12 cellular contexts compared by ENCODE assay signal in the genomic region with DNA sequence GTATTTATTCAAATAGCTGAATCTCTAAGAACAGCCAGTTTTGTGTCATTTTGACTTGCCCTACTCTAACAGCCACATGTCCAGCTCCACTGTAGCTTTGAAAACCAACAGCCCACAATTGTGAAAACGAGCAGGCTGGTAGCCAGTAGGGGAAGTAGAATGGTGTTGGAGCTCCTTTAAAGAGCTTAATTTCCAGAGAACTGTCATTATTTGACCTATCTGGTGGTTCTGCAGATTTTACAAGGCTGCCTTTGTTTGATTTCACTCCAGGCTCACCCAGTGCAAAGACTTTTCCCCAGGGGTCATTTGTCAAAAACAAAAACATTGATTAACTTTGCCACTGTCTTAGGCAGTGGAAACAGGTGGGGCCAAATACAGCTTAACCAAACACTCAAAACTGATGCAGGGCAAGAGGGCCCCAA. TPM values are rescaled to one million over a fixed set of nuclear protein-coding genes. Genes with fewer than 3 reads are reported as not detected.
DNase-seq lines count a peak whose midpoint lies in the region; ATAC-seq, FAIRE-seq and TF ChIP-seq lines count a peak whose summit lies in the region.
"Had no signal": no experiment of that assay in that cellular context is flagged by ENCODE, and none has a peak within 500 bp of the region (broad histone marks: within the 10 kb centered on the region; RNA-seq: fewer than 3 reads in every experiment).

No MANE protein-coding gene starts in this region.

- no peak overlapping the region for H3K4me3 ChIP-seq in HL-60 (replicated peaks; ENCODE audit: insufficient read depth, low read length)
- no peak overlapping the region for H3K4me3 ChIP-seq in kidney (ENCODE audit: low read length in 2 of 2)
- H3K4me3 ChIP-seq in smooth muscle cell = no peak overlapping the region
- no peak overlapping the region for H3K4me3 ChIP-seq in esophagus squamous epithelium
- H3K4me3 ChIP-seq: lower lobe of right lung had no signal

- H3K9me3 ChIP-seq in kidney (ENCODE audit: control insufficient read depth in 1 of 2, low read length in 2 of 2) (peaks cover 0 to 5% of the 10 kb centered on the region in 2 donors), smooth muscle cell (replicated peaks; ENCODE audit: low read depth) (no peaks in the 10 kb centered on the region), esophagus squamous epithelium (peaks cover 0 to 9% (median 0%) of the 10 kb centered on the region in 3 donors)
- H3K9me3 ChIP-seq: lower lobe of right lung had no signal

- peak overlapping the region in 1 of 2 donors; percentile 1 for H3K9ac ChIP-seq in kidney (ENCODE audit: low read length in 2 of 2)
- H3K9ac ChIP-seq in smooth muscle cell (ENCODE audit: low read depth) = no peak overlapping the region

- H3K27ac ChIP-seq in HL-60 (replicated peaks) (peak overlapping the region; percentile 50), kidney (ENCODE audit: low read depth in 2 of 2, low read length in 2 of 2) (peak overlapping the region; percentile 2 to 11), smooth muscle cell (ENCODE audit: low read depth) (peak overlapping the region; percentile 97), esophagus squamous epithelium (peak overlapping the region in 2 of 4 donors; percentile 59 to 98)
- H3K27ac ChIP-seq: lower lobe of right lung had no signal

- H2AFZ ChIP-seq in smooth muscle cell (ENCODE audit: low read depth) = peak overlapping the region; percentile 38

- no peak for FAIRE-seq in kidney (lab: Jason Lieb, UNC)

- H3K36me3 ChIP-seq in kidney (ENCODE audit: control insufficient read depth in 1 of 2, insufficient read depth in 2 of 2, low read length in 2 of 2) = no peaks in the 10 kb centered on the region
- no peaks in the 10 kb centered on the region for H3K36me3 ChIP-seq in smooth muscle cell (ENCODE audit: low read depth)
- H3K36me3 ChIP-seq in esophagus squamous epithelium = no peaks in the 10 kb centered on the region
- H3K36me3 ChIP-seq: lower lobe of right lung had no signal

- peaks cover 0 to 8% of the 10 kb centered on the region in 2 donors for H3K4me1 ChIP-seq in kidney (ENCODE audit: control insufficient read depth in 1 of 2, insufficient read depth in 1 of 2, low read depth in 1 of 2, low read length in 2 of 2)
- peaks cover 26% of the 10 kb centered on the region for H3K4me1 ChIP-seq in smooth muscle cell (ENCODE audit: low read depth)
- H3K4me1 ChIP-seq in esophagus squamous epithelium = peaks cover 4 to 43% (median 17%) of the 10 kb centered on the region in 3 donors

- H3K27me3 ChIP-seq in HL-60 (ENCODE audit: insufficient read depth, poor library complexity, severe bottlenecking) (no peaks in the 10 kb centered on the region), smooth muscle cell (ENCODE audit: low read depth) (no peaks in the 10 kb centered on the region), esophagus squamous epithelium (no peaks in the 10 kb centered on the region)

- H3K79me2 ChIP-seq in smooth muscle cell (ENCODE audit: low read depth) = peaks cover 13% of the 10 kb centered on the region

- H4K20me1 ChIP-seq in smooth muscle cell (ENCODE audit: low read depth) = peaks cover 13% of the 10 kb centered on the region

- DNase-seq in HL-60 (ENCODE audit: low read depth in 1 of 2, low spot score in 1 of 2) (peak in 1 of 2 experiments; percentile 43), OCI-M1 (lab: John Stamatoyannopoulos, UW) (peak; percentile 25), kidney (no peak), smooth muscle cell (lab: John Stamatoyannopoulos, UW; ENCODE audit: unreplicated experiment) (no peak), GM19240 (ENCODE audit: insufficient read length, low spot score) (no peak), esophagus squamous epithelium (lab: John Stamatoyannopoulos, UW) (no peak), NCI-H1694 (lab: John Stamatoyannopoulos, UW) (no peak)
- DNase-seq: activated T-cell treated with anti-CD3 and anti-CD28 coated beads, Interleukin-2, amount 50 U/mL, for 24 hours; DMS79; lower lobe of right lung had no signal

- TF ChIP-seq CTCF in HL-60 (IDR thresholded peaks at IDR 0.05; ENCODE audit: insufficient read depth, low read length) (no peak), kidney (IDR thresholded peaks at IDR 0.05; ENCODE audit: borderline replicate concordance, extremely low read depth, insufficient read depth) (no peak), smooth muscle cell (IDR thresholded peaks at IDR 0.05; ENCODE audit: borderline replicate concordance, insufficient read depth, poor library complexity, severe bottlenecking) (no peak), esophagus squamous epithelium (IDR thresholded peaks at IDR 0.05) (no peak)

- H3F3A ChIP-seq in smooth muscle cell (ENCODE audit: low read depth) = no peaks in the 10 kb centered on the region

- WGBS in smooth muscle cell (ENCODE audit: low lambda C conversion rate) = 12% methylated on average over 1 of the region's 1 CpG
- WGBS in esophagus squamous epithelium, 2 donors = 14 to 53% methylated on average over 1 of the region's 1 CpG

- TF ChIP-seq POLR2A in esophagus squamous epithelium (IDR thresholded peaks at IDR 0.05) = no peak

- intact Hi-C loops in kidney (cut with DNase I) (no loop called here), esophagus squamous epithelium (cut with DNase I) (no loop called here)

- no peak overlapping the region for H3K4me2 ChIP-seq in smooth muscle cell

- no peak for ATAC-seq in HG02840 (IDR thresholded peaks at IDR 0.05; ENCODE audit: low FRiP score, unreplicated experiment)
- ATAC-seq: lower lobe of right lung; stimulated activated effector memory CD8-positive, alpha-beta T cell treated with anti-CD3 and anti-CD28 coated beads, Interleukin-12 subunit alpha, Interleukin-12 subunit beta, amount 100 ng/mL, for 72 hours had no signal

RNA-seq across cellular contexts. Expression of a gene that starts 3.2 kb away (rescaled TPM):
- total RNA-seq in kidney (103 TPM), smooth muscle cell (183 and 221 TPM in 2 replicates), esophagus squamous epithelium (10 to 100 TPM; 28.8 to 75.5 (median 51.4) TPM)
- polyA plus RNA-seq in kidney (ENCODE audit: insufficient read depth, low read depth, low replicate concordance) (30.3 TPM), smooth muscle cell (79.4 and 84.0 TPM in 2 replicates)
